8 cellular contexts compared by ENCODE assay signal in genomic region chr15:64895285-64896065, GRCh38. TPM values are rescaled to one million over a fixed set of nuclear protein-coding genes. Genes with fewer than 3 reads are reported as not detected.
DNase-seq lines count a peak whose midpoint lies in the region; ATAC-seq, FAIRE-seq and TF ChIP-seq lines count a peak whose summit lies in the region.

No MANE protein-coding gene starts in this region.

- intact Hi-C loops in activated B cell treated with CpG ODN at 0.5 μM for 24 hours (cut with micrococcal nuclease) = loop anchor here (1.0 to 10.0 kb wide), 10 partner anchors 10 to 1701 kb away; partner anchors contain the start of genes PIF1, PLEKHO2 and RNU5A-1

- POLR2A ChIA-PET in activated B cell treated with CpG ODN at 0.5 μM for 24 hours (lab: Charles Lee) = interaction anchor here (0.7 to 6.0 kb wide), 24 partner anchors 9 to 885 kb away, joined by 3 to 156 read pairs (median 10); partner anchors contain the start of genes PIF1, PLEKHO2, PPIB and RNU5B-1

- peak overlapping the region; percentile 89 for H3K4me3 Mint-ChIP-seq in activated B cell treated with CpG ODN at 0.5 μM for 24 hours

- FAIRE-seq in frontal cortex (lab: Jason Lieb, UNC) = no peak

- no peaks in the 10 kb centered on the region for H3K27me3 Mint-ChIP-seq in activated B cell treated with CpG ODN at 0.5 μM for 24 hours

- H3K27ac Mint-ChIP-seq in activated B cell treated with CpG ODN at 0.5 μM for 24 hours = peak overlapping the region; percentile 99

- CTCF ChIA-PET in activated B cell treated with CpG ODN at 0.5 μM for 24 hours (lab: Charles Lee) = interaction anchor here (0.9 to 3.5 kb wide), 19 partner anchors 9 to 167 kb away, joined by 3 to 36 read pairs (median 8); partner anchors contain the start of gene PLEKHO2

- H3K36me3 Mint-ChIP-seq in activated B cell treated with CpG ODN at 0.5 μM for 24 hours (ENCODE audit: low read depth) = no peaks in the 10 kb centered on the region

- DNase-seq in NCI-H82 (lab: John Stamatoyannopoulos, UW) = peak; percentile 19
- no peak for DNase-seq in NCI-H82 treated with DMSO at 0.1 percent for 48 hours (lab: John Stamatoyannopoulos, UW; ENCODE audit: unreplicated experiment)
- DNase-seq in HT1080 (ENCODE audit: low read depth) = peak; percentile 48
- DNase-seq in activated B cell treated with CpG ODN at 0.5 μM for 24 hours = peak; percentile 34
- DNase-seq in fibroblast of peridontal ligament (ENCODE audit: extremely low read depth) = peak; percentile 62
- DNase-seq in pons (ENCODE audit: low spot score) = peak; percentile 77
- no peak for DNase-seq in frontal cortex (ENCODE audit: low spot score in 2 of 2)
- DNase-seq in DMS114 treated with DMSO at 0.1 percent for 48 hours (lab: John Stamatoyannopoulos, UW; ENCODE audit: unreplicated experiment) = no peak

- H3K4me1 Mint-ChIP-seq in activated B cell treated with CpG ODN at 0.5 μM for 24 hours = peaks cover 76% of the 10 kb centered on the region

- no peak for TF ChIP-seq CTCF in activated B cell treated with CpG ODN at 0.5 μM for 24 hours (IDR thresholded peaks at IDR 0.05)

- H3K9me3 Mint-ChIP-seq in activated B cell treated with CpG ODN at 0.5 μM for 24 hours = no peaks in the 10 kb centered on the region

- peak; percentile 32 for ATAC-seq in activated B cell treated with CpG ODN at 0.5 μM for 24 hours (ENCODE audit: low read depth)

RNA-seq across cellular contexts. Expression of gene ANKDD1A, which starts 16.2 kb away (rescaled TPM):
- total RNA-seq in HT1080 (2014; rRNA removed; shearing (Covaris generic)) = 1.4 and 2.0 TPM in 2 replicates
- 2.9 and 3.7 TPM in 2 replicates for polyA plus RNA-seq in HT1080 (2015; cell fraction: cytosol; rRNA removed)
- polyA plus RNA-seq in HT1080 (2015; cell fraction: nucleus; rRNA removed) = 4.0 and 8.4 TPM in 2 replicates
- total RNA-seq in activated B cell treated with CpG ODN at 0.5 μM for 24 hours = 3.7 and 3.9 TPM in 2 replicates
- 13.9 TPM for total RNA-seq in frontal cortex

RNA-seq across cellular contexts. Expression of gene PLEKHO2, which starts 53.8 kb away (rescaled TPM):
- total RNA-seq in HT1080 (2014; rRNA removed; shearing (Covaris generic)) = 11.5 and 13.3 TPM in 2 replicates
- polyA plus RNA-seq in HT1080 (2015; cell fraction: cytosol; rRNA removed) = 10.8 and 12.0 TPM in 2 replicates
- 11.8 and 12.0 TPM in 2 replicates for polyA plus RNA-seq in HT1080 (2015; cell fraction: nucleus; rRNA removed)
- total RNA-seq in activated B cell treated with CpG ODN at 0.5 μM for 24 hours (36.5 and 38.1 TPM in 2 replicates), frontal cortex (4.5 TPM)

Comparison
In these comparisons a context has a peak if more than half of its experiments do, and no peak if none do; other contexts are left out.
1. DNase-seq: peak in NCI-H82 (single experiment), HT1080 (single experiment), activated B cell treated with CpG ODN at 0.5 μM for 24 hours (single experiment), fibroblast of peridontal ligament (single experiment) and pons (single experiment); none in NCI-H82 treated with DMSO at 0.1 percent for 48 hours (single experiment), frontal cortex (0 of 2) and DMS114 treated with DMSO at 0.1 percent for 48 hours (single experiment).